ENCODE assay signal across 21 cellular contexts in genomic region chr2:71449343-71449742, GRCh38. TPM values are rescaled to one million over a fixed set of nuclear protein-coding genes. Genes with fewer than 3 reads are reported as not detected.
DNase-seq lines count a peak whose midpoint lies in the region; ATAC-seq, FAIRE-seq and TF ChIP-seq lines count a peak whose summit lies in the region.
"Had no signal": no experiment of that assay in that cellular context is flagged by ENCODE, and none has a peak within 500 bp of the region (broad histone marks: within the 10 kb centered on the region; RNA-seq: fewer than 3 reads in every experiment).

No MANE protein-coding gene starts in this region.

- H3K9me3 Mint-ChIP-seq in natural killer cell treated with Interleukin-12 subunit alpha and Interleukin-12 subunit beta and Interleukin-15 and Interleukin-18, amount 100 ng/mL, for 72 hours: no peaks in the 10 kb centered on the region
- H3K9me3 Mint-ChIP-seq in CD14-positive monocyte: peaks cover 0 to 2% (median 0%) of the 10 kb centered on the region in 7 donors

- H3K4me3 Mint-ChIP-seq in natural killer cell treated with Interleukin-12 subunit alpha and Interleukin-12 subunit beta and Interleukin-15 and Interleukin-18, amount 100 ng/mL, for 72 hours: peak overlapping the region; percentile 61
- no peak overlapping the region for H3K4me3 Mint-ChIP-seq in CD14-positive monocyte

- CTCF ChIA-PET in K562 (lab: Yijun Ruan, JAX; ENCODE audit: low intra/inter-chr PET ratio): no interaction called here

- 34% methylated on average over 3 of the region's 3 CpGs for WGBS in K562 (ENCODE audit: insufficient coverage, low coverage, missing lambda C conversion rate)

- in situ Hi-C loops in K562 (cut with MboI): no loop called here

- intact Hi-C loops in K562 (cut with micrococcal nuclease) (no loop called here), lower lobe of right lung (cut with DNase I) (no loop called here), CD14-positive monocyte (cut with micrococcal nuclease) (no loop called here)

- H3K27ac ChIP-seq in BLaER1 (no peak overlapping the region), K562 (ENCODE audit: extremely low read depth, low read depth, low read length) (no peak overlapping the region), lower lobe of right lung (no peak overlapping the region)
- H3K27ac ChIP-seq: KMS-11, SJCRH30 had no signal

- H3K4me1 ChIP-seq in BLaER1 (peaks cover 55% of the 10 kb centered on the region), K562 (replicated peaks in 1 of 2; ENCODE audit: control insufficient read depth in 2 of 2, insufficient read depth in 2 of 2, low read length in 2 of 2) (peaks cover 12 to 18% of the 10 kb centered on the region in 2 experiments), lower lobe of right lung (peaks cover 20% of the 10 kb centered on the region)
- H3K4me1 ChIP-seq: BE2C had no signal

- TF ChIP-seq CTCF in GM12865 (IDR thresholded peaks at IDR 0.05; ENCODE audit: insufficient read depth, low read depth, low read length, missing control alignments): no peak
- no peak for TF ChIP-seq CTCF in K562 (IDR thresholded peaks at IDR 0.05 in 2 of 3, conservative IDR thresholded peaks at IDR 0.05 in 1 of 3; ENCODE audit: insufficient read depth in 2 of 3, low read depth in 1 of 3, low read length in 3 of 3)
- TF ChIP-seq CTCF in D721Med (IDR thresholded peaks at IDR 0.05; ENCODE audit: insufficient read depth, missing control alignments): no peak
- TF ChIP-seq CTCF in lower lobe of right lung (IDR thresholded peaks at IDR 0.05): no peak
- TF ChIP-seq CTCF in CD14-positive monocyte (IDR thresholded peaks at IDR 0.05): no peak

- peak overlapping the region; percentile 22 to 59 for H3K27ac Mint-ChIP-seq in natural killer cell treated with Interleukin-12 subunit alpha and Interleukin-12 subunit beta and Interleukin-15 and Interleukin-18, amount 100 ng/mL, for 72 hours
- H3K27ac Mint-ChIP-seq in CD14-positive monocyte: peak overlapping the region in 1 of 7 donors; percentile 83

- H3K9ac ChIP-seq in BLaER1: no peak overlapping the region
- H3K9ac ChIP-seq in K562 (ENCODE audit: insufficient read depth in 1 of 2, low read depth in 2 of 2, low read length in 2 of 2): no peak overlapping the region
- H3K9ac ChIP-seq: KMS-11 had no signal

- no peak for TF ChIP-seq RAD21 in K562 (CRISPR knock-in tag; conservative IDR thresholded peaks at IDR 0.05 in 1 of 2, IDR thresholded peaks at IDR 0.05 in 1 of 2)

- ATAC-seq in K562 (no peak), lower lobe of right lung (no peak)
- ATAC-seq in natural killer cell treated with Interleukin-12 subunit alpha and Interleukin-12 subunit beta and Interleukin-15 and Interleukin-18, amount 100 ng/mL, for 72 hours: peak; percentile 44 to 59
- ATAC-seq: HCT116, HepG2, Panc1 had no signal

- no peak for TF ChIP-seq POLR2A in K562 (conservative IDR thresholded peaks at IDR 0.05)

- no peaks in the 10 kb centered on the region for H3K36me3 ChIP-seq in BLaER1
- no peaks in the 10 kb centered on the region for H3K36me3 ChIP-seq in K562 (ENCODE audit: control insufficient read depth, insufficient read depth, low read length)
- H3K36me3 ChIP-seq in lower lobe of right lung: no peaks in the 10 kb centered on the region
- H3K36me3 ChIP-seq: BE2C, SJCRH30 had no signal

- no peak for TF ChIP-seq EP300 in K562 (IDR thresholded peaks at IDR 0.05; ENCODE audit: low read length)

- H3K4me1 Mint-ChIP-seq in natural killer cell treated with Interleukin-12 subunit alpha and Interleukin-12 subunit beta and Interleukin-15 and Interleukin-18, amount 100 ng/mL, for 72 hours (ENCODE audit: low read depth in 2 of 2): peaks cover 38 to 46% of the 10 kb centered on the region in 2 donors
- H3K4me1 Mint-ChIP-seq in CD14-positive monocyte: peaks cover 82% of the 10 kb centered on the region

- DNase-seq in GM12865 (ENCODE audit: low read depth): peak; percentile 7
- no peak for DNase-seq in K562 (ENCODE audit: extremely low read depth in 1 of 4, low spot score in 3 of 4)
- DNase-seq in natural killer cell treated with Interleukin-12 subunit alpha and Interleukin-12 subunit beta and Interleukin-15 and Interleukin-18, amount 100 ng/mL, for 72 hours (ENCODE audit: low spot score): no peak
- no peak for DNase-seq in D721Med (ENCODE audit: insufficient read length, low spot score)
- DNase-seq in lower lobe of right lung: no peak
- DNase-seq in NCI-H1930 (lab: John Stamatoyannopoulos, UW): no peak
- DNase-seq in CD14-positive monocyte (ENCODE audit: low spot score): no peak
- DNase-seq: BE2C, DMS79 treated with DMSO at 0.1 percent for 48 hours, GOT3, NCI-H1048, NCI-H2081 treated with DMSO at 0.1 percent for 48 hours, NCI-H446 treated with DMSO at 0.1 percent for 48 hours, NCI-H69, SJCRH30 had no signal

- peaks cover 3 to 6% of the 10 kb centered on the region in 2 donors for H3K27me3 Mint-ChIP-seq in natural killer cell treated with Interleukin-12 subunit alpha and Interleukin-12 subunit beta and Interleukin-15 and Interleukin-18, amount 100 ng/mL, for 72 hours
- H3K27me3 Mint-ChIP-seq in CD14-positive monocyte (ENCODE audit: low read depth in 3 of 3): peaks cover 0 to 6% (median 4%) of the 10 kb centered on the region in 3 donors

- H3K9me3 ChIP-seq in BLaER1: no peaks in the 10 kb centered on the region
- H3K9me3 ChIP-seq in K562 (replicated peaks; ENCODE audit: control insufficient read depth, insufficient read depth, low read depth, low read length): no peaks in the 10 kb centered on the region
- no peaks in the 10 kb centered on the region for H3K9me3 ChIP-seq in lower lobe of right lung
- H3K9me3 ChIP-seq: BE2C, SJCRH30 had no signal

- no peak overlapping the region for H3K4me3 ChIP-seq in BLaER1
- H3K4me3 ChIP-seq in GM12865 (ENCODE audit: low read depth, low read length): no peak overlapping the region
- no peak overlapping the region for H3K4me3 ChIP-seq in K562
- H3K4me3 ChIP-seq in lower lobe of right lung: no peak overlapping the region
- H3K4me3 ChIP-seq: SJCRH30 had no signal

- H3K4me2 ChIP-seq in BLaER1 (peak overlapping the region; percentile 31), K562 (ENCODE audit: insufficient read depth, low read length) (no peak overlapping the region)
- H3K4me2 ChIP-seq: KMS-11 had no signal

- POLR2A ChIA-PET in K562 (lab: Yijun Ruan, JAX): interaction anchor here (0.6 to 0.9 kb wide), 4 partner anchors 13 to 87 kb away, joined by 3 to 4 read pairs (median 4); no protein-coding TSS in a partner anchor

- no peaks in the 10 kb centered on the region for H3K36me3 Mint-ChIP-seq in natural killer cell treated with Interleukin-12 subunit alpha and Interleukin-12 subunit beta and Interleukin-15 and Interleukin-18, amount 100 ng/mL, for 72 hours
- peaks cover 2 to 5% of the 10 kb centered on the region in 2 donors for H3K36me3 Mint-ChIP-seq in CD14-positive monocyte

- peaks cover 12% of the 10 kb centered on the region for H3K27me3 ChIP-seq in BLaER1
- H3K27me3 ChIP-seq in K562 (ENCODE audit: control insufficient read depth in 2 of 2, insufficient read depth in 2 of 2, low read length in 2 of 2): no peaks in the 10 kb centered on the region
- H3K27me3 ChIP-seq in lower lobe of right lung (ENCODE audit: low read depth): peaks cover 11% of the 10 kb centered on the region
- H3K27me3 ChIP-seq: BE2C, SJCRH30 had no signal

- FAIRE-seq in K562 (lab: Jason Lieb, UNC) (no peak), D721Med (lab: Jason Lieb, UNC) (no peak)
- FAIRE-seq: A204.1, HepG2 had no signal

- no peaks in the 10 kb centered on the region for H3K79me2 ChIP-seq in K562 (ENCODE audit: control insufficient read depth, insufficient read depth, low read length)

- no TSS peak for BruUV-seq in K562 (replicated peaks; lab: Mats Ljungman, UMichigan)

- H3K9me1 ChIP-seq in K562 (ENCODE audit: control insufficient read depth, insufficient read depth, low read length): no peaks in the 10 kb centered on the region

- 0 out of 2 replicates have a peak overlapping the region, but pooled peaks have one; percentile 25 for H2AFZ ChIP-seq in K562 (ENCODE audit: low read depth, low read length)

- H4K20me1 ChIP-seq in BLaER1: no peaks in the 10 kb centered on the region
- no peaks in the 10 kb centered on the region for H4K20me1 ChIP-seq in K562 (replicated peaks; ENCODE audit: control insufficient read depth, insufficient read depth, low read length)

RNA-seq across cellular contexts. Expression of gene DYSF, which starts 4.0 kb away (rescaled TPM):
- 3.8 and 9.4 TPM in 2 replicates for total RNA-seq in K562 (2011; cell fraction: chromatin; rRNA removed; ENCODE audit: low replicate concordance)
- total RNA-seq in K562 (2011; cell fraction: nucleolus; rRNA removed): 4.5 TPM in 2 replicates
- total RNA-seq in K562 (2011; cell fraction: nucleoplasm; rRNA removed): 3.1 and 3.7 TPM in 2 replicates
- total RNA-seq in K562 (2014; rRNA removed): 0.32 and 0.49 TPM in 2 replicates
- 0.16 and 0.29 TPM in 2 replicates for total RNA-seq in K562 (2014; rRNA removed; fragmentation: Illumina TruSeq; extraction: Trizol)
- total RNA-seq in K562 (2015; rRNA removed; fragmentation: Illumina TruSeq; extraction: Trizol): 0.19 and 0.25 TPM in 2 replicates
- 0.80 and 0.87 TPM in 2 replicates for total RNA-seq in K562 (2021)
- 0.45 and 0.56 TPM in 2 replicates for polyA plus RNA-seq in K562 (2011; rRNA removed)
- 0.15 and 0.95 TPM in 2 replicates for polyA plus RNA-seq in K562 (2011; cell fraction: cytosol; rRNA removed)
- polyA plus RNA-seq in K562 (2011; cell fraction: nucleus; rRNA removed): 0.88 and 4.1 TPM in 2 replicates
- 1.0 and 2.2 TPM in 2 replicates for polyA plus RNA-seq in K562 (2012)
- 0.65 and 0.98 TPM in 2 replicates for polyA plus RNA-seq in K562 (2014; fragmentation: Illumina TruSeq; extraction: Trizol)
- polyA plus RNA-seq in K562 (2014; fragmentation: Nextera tagmentation; extraction: Ambion mirVana): under 1 TPM; 0.01 TPM
- polyA plus RNA-seq in K562 (2014; rRNA removed): 0.23 and 0.26 TPM in 2 replicates
- polyA minus RNA-seq in K562 (2011; rRNA and poly(A)+ RNA removed): 0.42 and 1.8 TPM in 2 replicates
- 0.91 and 3.0 TPM in 2 replicates for polyA minus RNA-seq in K562 (2011; cell fraction: cytosol; rRNA and poly(A)+ RNA removed)
- 2.2 TPM in 2 replicates for polyA minus RNA-seq in K562 (2011; cell fraction: nucleus; rRNA and poly(A)+ RNA removed)
- 10 to 100 TPM; 23.0 to 36.6 TPM for total RNA-seq in natural killer cell treated with Interleukin-12 subunit alpha and Interleukin-12 subunit beta and Interleukin-15 and Interleukin-18, amount 100 ng/mL, for 72 hours
- total RNA-seq in lower lobe of right lung: 41.2 TPM
- 10 to 100 TPM; 16.1 to 31.2 TPM for polyA plus RNA-seq in CD14-positive monocyte

Comparison
In these comparisons a context has a peak if more than half of its experiments do, and no peak if none do; other contexts are left out.
1. ATAC-seq: peak in natural killer cell treated with Interleukin-12 subunit alpha and Interleukin-12 subunit beta and Interleukin-15 and Interleukin-18, amount 100 ng/mL, for 72 hours (2 of 2); none in K562 (single experiment) and lower lobe of right lung (0 of 2).